8 cellular contexts compared by ENCODE assay signal in genomic region chr11:118435233-118435892, GRCh38. TPM values are rescaled to one million over a fixed set of nuclear protein-coding genes. Genes with fewer than 3 reads are reported as not detected.
A peak's percentile ranks its signal among the peaks of the same experiment; 100 is the strongest.
DNase-seq lines count a peak whose midpoint lies in the region; ATAC-seq and TF ChIP-seq lines count a peak whose summit lies in the region.

No MANE protein-coding gene starts in this region.

- DNase-seq in CD4-positive, CD25-positive, alpha-beta regulatory T cell: peak in 2 of 3 donors; percentile 69 to 86
- DNase-seq in GM20000 (ENCODE audit: low spot score) (peak; percentile 77), NOMO-1 treated with DMSO at 0.1 percent for 48 hours (lab: John Stamatoyannopoulos, UW; ENCODE audit: unreplicated experiment) (peak; percentile 52), endothelial cell (ENCODE audit: low spot score) (peak; percentile 60)
- peak; percentile 76 for DNase-seq in activated CD8-positive, alpha-beta memory T cell treated with anti-CD3 and anti-CD28 coated beads, Interleukin-2, amount 10 ng/mL, durations not matched to agents 7 days and 5 days
- peak; percentile 70 to 74 for DNase-seq in stimulated activated naive CD8-positive, alpha-beta T cell treated with anti-CD3 and anti-CD28 coated beads, Interleukin-15, amount 100 ng/mL, for 72 hours

- no peaks in the 10 kb centered on the region for H3K27me3 ChIP-seq in CD4-positive, CD25-positive, alpha-beta regulatory T cell (ENCODE audit: control insufficient read depth, insufficient read depth, low read length)
- peaks cover 7% of the 10 kb centered on the region for H3K27me3 ChIP-seq in HUES6 (ENCODE audit: control insufficient read depth, insufficient read depth, low read length)
- H3K27me3 ChIP-seq in mucosa of rectum (ENCODE audit: control insufficient read depth in 2 of 2, insufficient read depth in 2 of 2, low read length in 2 of 2): no peaks in the 10 kb centered on the region

- CTCF ChIA-PET in activated CD8-positive, alpha-beta memory T cell treated with anti-CD3 and anti-CD28 coated beads, Interleukin-2, amount 10 ng/mL, durations not matched to agents 7 days and 5 days (lab: Charles Lee): interaction anchor here (0.6 to 2.0 kb wide), 17 partner anchors 9 to 356 kb away, joined by 3 to 17 read pairs (median 4); partner anchors contain the start of genes CD3D and DDX6

- H3K9me3 ChIP-seq in CD4-positive, CD25-positive, alpha-beta regulatory T cell (ENCODE audit: control insufficient read depth in 2 of 2, low read length in 2 of 2): no peaks in the 10 kb centered on the region
- H3K9me3 ChIP-seq in HUES6 (ENCODE audit: control insufficient read depth, insufficient read depth, low read depth, low read length): no peaks in the 10 kb centered on the region
- H3K9me3 ChIP-seq in mucosa of rectum (ENCODE audit: control insufficient read depth in 2 of 2, low read length in 2 of 2): no peaks in the 10 kb centered on the region

- H3K9ac ChIP-seq in HUES6 (ENCODE audit: low read length) (peak overlapping the region; percentile 78), mucosa of rectum (ENCODE audit: low read depth in 1 of 2, low read length in 2 of 2) (peak overlapping the region; percentile 64 to 72)

- no peak for TF ChIP-seq CTCF in GM20000 (IDR thresholded peaks at IDR 0.05; ENCODE audit: extremely low read depth, missing control alignments)
- TF ChIP-seq CTCF in endothelial cell (IDR thresholded peaks at IDR 0.05; ENCODE audit: unreplicated experiment): no peak

- H3K4me3 Mint-ChIP-seq in CD4-positive, CD25-positive, alpha-beta regulatory T cell: peak overlapping the region; percentile 95 to 99 (median 98)
- H3K4me3 Mint-ChIP-seq in activated CD8-positive, alpha-beta memory T cell treated with anti-CD3 and anti-CD28 coated beads, Interleukin-2, amount 10 ng/mL, durations not matched to agents 7 days and 5 days: peak overlapping the region; percentile 88
- H3K4me3 Mint-ChIP-seq in endothelial cell (ENCODE audit: unreplicated experiment): peak overlapping the region; percentile 90
- peak overlapping the region; percentile 94 to 99 for H3K4me3 Mint-ChIP-seq in stimulated activated naive CD8-positive, alpha-beta T cell treated with anti-CD3 and anti-CD28 coated beads, Interleukin-15, amount 100 ng/mL, for 72 hours

- peaks cover 19% of the 10 kb centered on the region for H3K27me3 Mint-ChIP-seq in CD4-positive, CD25-positive, alpha-beta regulatory T cell
- peaks cover 4% of the 10 kb centered on the region for H3K27me3 Mint-ChIP-seq in activated CD8-positive, alpha-beta memory T cell treated with anti-CD3 and anti-CD28 coated beads, Interleukin-2, amount 10 ng/mL, durations not matched to agents 7 days and 5 days
- peaks cover 6% of the 10 kb centered on the region for H3K27me3 Mint-ChIP-seq in endothelial cell (ENCODE audit: unreplicated experiment)
- no peaks in the 10 kb centered on the region for H3K27me3 Mint-ChIP-seq in stimulated activated naive CD8-positive, alpha-beta T cell treated with anti-CD3 and anti-CD28 coated beads, Interleukin-15, amount 100 ng/mL, for 72 hours

- H3K27ac Mint-ChIP-seq in CD4-positive, CD25-positive, alpha-beta regulatory T cell: peak overlapping the region; percentile 95 to 99 (median 96)
- peak overlapping the region; percentile 92 for H3K27ac Mint-ChIP-seq in activated CD8-positive, alpha-beta memory T cell treated with anti-CD3 and anti-CD28 coated beads, Interleukin-2, amount 10 ng/mL, durations not matched to agents 7 days and 5 days
- H3K27ac Mint-ChIP-seq in endothelial cell (ENCODE audit: unreplicated experiment): peak overlapping the region; percentile 24
- peak overlapping the region; percentile 95 to 98 for H3K27ac Mint-ChIP-seq in stimulated activated naive CD8-positive, alpha-beta T cell treated with anti-CD3 and anti-CD28 coated beads, Interleukin-15, amount 100 ng/mL, for 72 hours

- H3K36me3 ChIP-seq in CD4-positive, CD25-positive, alpha-beta regulatory T cell (ENCODE audit: control insufficient read depth, insufficient read depth, low read length): peaks cover under 1% of the 10 kb centered on the region
- 0 out of 2 replicates have a peak, but pooled peaks cover 11% of the 10 kb centered on the region for H3K36me3 ChIP-seq in HUES6 (ENCODE audit: control insufficient read depth, insufficient read depth, low read length)
- H3K36me3 ChIP-seq in mucosa of rectum (ENCODE audit: control insufficient read depth in 2 of 2, insufficient read depth in 2 of 2, low read length in 2 of 2): no peaks in the 10 kb centered on the region

- no peaks in the 10 kb centered on the region for H3K9me3 Mint-ChIP-seq in CD4-positive, CD25-positive, alpha-beta regulatory T cell
- no peaks in the 10 kb centered on the region for H3K9me3 Mint-ChIP-seq in activated CD8-positive, alpha-beta memory T cell treated with anti-CD3 and anti-CD28 coated beads, Interleukin-2, amount 10 ng/mL, durations not matched to agents 7 days and 5 days (ENCODE audit: low read depth)
- H3K9me3 Mint-ChIP-seq in endothelial cell (ENCODE audit: unreplicated experiment): no peaks in the 10 kb centered on the region
- no peaks in the 10 kb centered on the region for H3K9me3 Mint-ChIP-seq in stimulated activated naive CD8-positive, alpha-beta T cell treated with anti-CD3 and anti-CD28 coated beads, Interleukin-15, amount 100 ng/mL, for 72 hours

- peak overlapping the region; percentile 91 for H3K4me3 ChIP-seq in CD4-positive, CD25-positive, alpha-beta regulatory T cell (ENCODE audit: low read depth, low read length)
- peak overlapping the region; percentile 67 for H3K4me3 ChIP-seq in HUES6 (ENCODE audit: low read depth, low read length)
- peak overlapping the region; percentile 85 to 86 for H3K4me3 ChIP-seq in mucosa of rectum (ENCODE audit: low read length in 2 of 2)

- peaks cover 38% of the 10 kb centered on the region for H3K4me1 ChIP-seq in CD4-positive, CD25-positive, alpha-beta regulatory T cell (ENCODE audit: control insufficient read depth, insufficient read depth, low read length, poor library complexity, severe bottlenecking)
- H3K4me1 ChIP-seq in HUES6 (ENCODE audit: control insufficient read depth, insufficient read depth, low read length) (peaks cover 14% of the 10 kb centered on the region), mucosa of rectum (ENCODE audit: control insufficient read depth in 2 of 2, insufficient read depth in 2 of 2, low read length in 2 of 2) (peaks cover 26 to 30% of the 10 kb centered on the region in 2 donors)

- peaks cover 18 to 36% (median 26%) of the 10 kb centered on the region in 4 donors for H3K4me1 Mint-ChIP-seq in CD4-positive, CD25-positive, alpha-beta regulatory T cell
- H3K4me1 Mint-ChIP-seq in activated CD8-positive, alpha-beta memory T cell treated with anti-CD3 and anti-CD28 coated beads, Interleukin-2, amount 10 ng/mL, durations not matched to agents 7 days and 5 days: peaks cover 31% of the 10 kb centered on the region
- peaks cover 28% of the 10 kb centered on the region for H3K4me1 Mint-ChIP-seq in endothelial cell (ENCODE audit: unreplicated experiment)
- H3K4me1 Mint-ChIP-seq in stimulated activated naive CD8-positive, alpha-beta T cell treated with anti-CD3 and anti-CD28 coated beads, Interleukin-15, amount 100 ng/mL, for 72 hours: peaks cover 32% of the 10 kb centered on the region

- peak; percentile 9 to 28 for ATAC-seq in CD4-positive, CD25-positive, alpha-beta regulatory T cell (ENCODE audit: low read depth in 2 of 2)
- peak; percentile 24 for ATAC-seq in activated CD8-positive, alpha-beta memory T cell treated with anti-CD3 and anti-CD28 coated beads, Interleukin-2, amount 10 ng/mL, durations not matched to agents 7 days and 5 days
- ATAC-seq in stimulated activated naive CD8-positive, alpha-beta T cell treated with anti-CD3 and anti-CD28 coated beads, Interleukin-15, amount 100 ng/mL, for 72 hours: peak; percentile 29

- peaks cover 9% of the 10 kb centered on the region for H3K36me3 Mint-ChIP-seq in CD4-positive, CD25-positive, alpha-beta regulatory T cell
- H3K36me3 Mint-ChIP-seq in activated CD8-positive, alpha-beta memory T cell treated with anti-CD3 and anti-CD28 coated beads, Interleukin-2, amount 10 ng/mL, durations not matched to agents 7 days and 5 days: peaks cover 5% of the 10 kb centered on the region
- H3K36me3 Mint-ChIP-seq in endothelial cell (ENCODE audit: low read depth, unreplicated experiment): no peaks in the 10 kb centered on the region

- H3K27ac ChIP-seq in CD4-positive, CD25-positive, alpha-beta regulatory T cell (ENCODE audit: insufficient read depth, low read length, poor library complexity, severe bottlenecking): peak overlapping the region; percentile 89
- H3K27ac ChIP-seq in HUES6 (ENCODE audit: low read depth, low read length): peak overlapping the region; percentile 68; the same call in 1 of the 2 replicates
- peak overlapping the region; percentile 81 to 85 for H3K27ac ChIP-seq in mucosa of rectum (ENCODE audit: low read depth in 2 of 2, low read length in 2 of 2)

RNA-seq across cellular contexts. Expression of gene KMT2A, which starts 0.9 kb away (rescaled TPM):
- total RNA-seq in CD4-positive, CD25-positive, alpha-beta regulatory T cell: 179 TPM
- 10 to 100 TPM; 12.1 to 19.5 (median 18.2) TPM for polyA plus RNA-seq in CD4-positive, CD25-positive, alpha-beta regulatory T cell
- 100 to 1,000 TPM; 116 to 125 TPM for total RNA-seq in activated CD8-positive, alpha-beta memory T cell treated with anti-CD3 and anti-CD28 coated beads, Interleukin-2, amount 10 ng/mL, durations not matched to agents 7 days and 5 days
- 104 TPM for total RNA-seq in endothelial cell (ENCODE audit: unreplicated experiment)

RNA-seq across cellular contexts. Expression of gene ATP5MG, which starts 34.0 kb away (rescaled TPM):
- 154 TPM for total RNA-seq in CD4-positive, CD25-positive, alpha-beta regulatory T cell
- 100 to 1,000 TPM; 578 to 706 (median 677) TPM for polyA plus RNA-seq in CD4-positive, CD25-positive, alpha-beta regulatory T cell
- total RNA-seq in activated CD8-positive, alpha-beta memory T cell treated with anti-CD3 and anti-CD28 coated beads, Interleukin-2, amount 10 ng/mL, durations not matched to agents 7 days and 5 days: 100 to 1,000 TPM; 278 to 295 TPM
- total RNA-seq in endothelial cell (ENCODE audit: unreplicated experiment): 280 TPM

Comparison
In these comparisons a context has a peak if more than half of its experiments do, and no peak if none do; other contexts are left out.
1. Peak in every context shown above with its lines: DNase-seq, ATAC-seq, H3K4me3 ChIP-seq and H3K27ac ChIP-seq.
2. H3K27ac Mint-ChIP-seq: peak in every context shown above with its lines; median percentile 96 in stimulated activated naive CD8-positive, alpha-beta T cell treated with anti-CD3 and anti-CD28 coated beads, Interleukin-15, amount 100 ng/mL, for 72 hours; 96 in CD4-positive, CD25-positive, alpha-beta regulatory T cell; 92 in activated CD8-positive, alpha-beta memory T cell treated with anti-CD3 and anti-CD28 coated beads, Interleukin-2, amount 10 ng/mL, durations not matched to agents 7 days and 5 days; 24 in endothelial cell.